8 cellular contexts compared by ENCODE assay signal in the genomic region with DNA sequence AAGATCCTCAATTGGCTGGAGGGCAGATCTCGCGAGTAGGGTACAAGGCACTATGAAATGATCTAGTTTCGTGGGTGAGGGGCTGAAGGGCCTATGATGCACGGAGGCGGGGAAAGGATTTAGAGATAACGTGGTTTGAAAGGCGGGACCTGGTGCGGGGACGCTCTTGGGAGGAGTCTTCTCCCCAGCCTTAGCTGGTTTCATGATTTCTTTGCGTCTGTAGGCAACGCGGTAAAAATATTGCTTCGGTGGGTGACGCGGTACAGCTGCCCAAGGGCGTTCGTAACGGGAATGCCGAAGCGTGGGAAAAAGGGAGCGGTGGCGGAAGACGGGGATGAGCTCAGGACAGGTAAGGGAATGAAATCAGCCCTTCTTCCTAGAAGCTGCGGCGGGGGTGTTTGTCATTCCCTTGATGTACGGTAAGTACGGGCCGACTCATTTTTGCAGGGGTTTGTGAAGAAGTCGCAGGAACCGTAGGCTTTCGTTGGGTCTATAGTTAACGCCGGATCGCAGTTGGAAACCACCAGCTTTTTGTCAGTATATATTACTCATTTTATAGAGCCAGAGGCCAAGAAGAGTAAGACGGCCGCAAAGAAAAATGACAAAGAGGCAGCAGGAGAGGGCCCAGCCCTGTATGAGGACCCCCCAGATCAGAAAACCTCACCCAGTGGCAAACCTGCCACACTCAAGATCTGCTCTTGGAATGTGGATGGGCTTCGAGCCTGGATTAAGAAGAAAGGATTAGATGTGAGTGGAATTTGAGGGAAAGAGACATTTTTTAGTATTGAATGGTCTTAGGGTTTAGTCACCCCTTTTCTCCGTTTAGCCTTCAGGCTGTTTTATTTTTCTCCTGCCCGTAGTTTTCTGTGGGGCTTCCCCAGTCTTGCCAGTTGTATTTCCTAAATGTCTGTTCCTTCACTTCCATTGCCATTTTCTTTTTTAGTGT. TPM values are rescaled to one million over a fixed set of nuclear protein-coding genes. Genes with fewer than 3 reads are reported as not detected.
DNase-seq lines count a peak whose midpoint lies in the region; ATAC-seq, FAIRE-seq and TF ChIP-seq lines count a peak whose summit lies in the region.

No MANE protein-coding gene starts in this region.

- H3K9ac ChIP-seq in keratinocyte (ENCODE audit: control insufficient read depth, extremely low read depth, insufficient read depth, low read length), result peak overlapping the region; percentile 100

- dilution Hi-C loops in keratinocyte (cut with MboI; ENCODE audit: extremely low pct_ligation_motif_present, low sequenced_read_pairs), result no loop called here

- peaks cover 18% of the 10 kb centered on the region for H3K4me1 ChIP-seq in keratinocyte (ENCODE audit: control insufficient read depth, extremely low read depth, insufficient read depth, low read length)

- H3K9me1 ChIP-seq in keratinocyte (ENCODE audit: control insufficient read depth, extremely low read depth, insufficient read depth, low read length), result no peaks in the 10 kb centered on the region

- no peak for TF ChIP-seq CTCF in AG09319 (IDR thresholded peaks at IDR 0.05; ENCODE audit: low read depth, low read length)
- TF ChIP-seq CTCF in GM12875 (IDR thresholded peaks at IDR 0.05; ENCODE audit: borderline replicate concordance, insufficient read depth, low read depth, low read length), result no peak
- TF ChIP-seq CTCF in astrocyte of the cerebellum (IDR thresholded peaks at IDR 0.05; ENCODE audit: low read depth, low read length, missing control alignments), result no peak
- TF ChIP-seq CTCF in keratinocyte (optimal IDR thresholded peaks at IDR 0.05 in 1 of 3, IDR thresholded peaks at IDR 0.05 in 1 of 3, conservative IDR thresholded peaks at IDR 0.05 in 1 of 3; ENCODE audit: extremely low read depth in 1 of 3, insufficient read depth in 2 of 3, low read length in 3 of 3), result no peak

- ATAC-seq in HG02798 (IDR thresholded peaks at IDR 0.05; ENCODE audit: poor library complexity, unreplicated experiment), result peak; percentile 46

- no peaks in the 10 kb centered on the region for H3K9me3 ChIP-seq in keratinocyte (ENCODE audit: control insufficient read depth, low read depth, low read length)

- H3K4me2 ChIP-seq in keratinocyte (ENCODE audit: control insufficient read depth, extremely low read depth, insufficient read depth, low read depth, low read length), result peak overlapping the region; percentile 75

- H4K20me1 ChIP-seq in keratinocyte (ENCODE audit: control insufficient read depth, extremely low read depth, insufficient read depth, low read length), result peaks cover 3% of the 10 kb centered on the region

- H3K79me2 ChIP-seq in keratinocyte (ENCODE audit: control insufficient read depth, insufficient read depth, low read length), result peaks cover 53% of the 10 kb centered on the region

- H3K36me3 ChIP-seq in keratinocyte (ENCODE audit: control insufficient read depth in 2 of 2, extremely low read depth in 1 of 2, insufficient read depth in 2 of 2, low read length in 2 of 2), result peaks cover 23 to 25% of the 10 kb centered on the region in 2 experiments

- in situ Hi-C loops in astrocyte of the cerebellum (cut with HindIII; ENCODE audit: low sequenced_read_pairs), result no loop called here

- H2AFZ ChIP-seq in keratinocyte (ENCODE audit: control insufficient read depth, low read length), result peak overlapping the region; percentile 98

- DNase-seq in AG09319 (ENCODE audit: extremely low read depth, low read depth), result peak; percentile 61
- peak; percentile 88 for DNase-seq in NCI-H2196 treated with DMSO at 0.1 percent for 48 hours (lab: John Stamatoyannopoulos, UW; ENCODE audit: unreplicated experiment)
- peak; percentile 68 for DNase-seq in astrocyte of the cerebellum (ENCODE audit: low read depth)
- DNase-seq in keratinocyte (ENCODE audit: low read depth, low spot score), result no peak
- DNase-seq in substantia nigra (lab: John Stamatoyannopoulos, UW), result peak in 5 of 49 donors; percentile 34 to 63 (median 53)
- DNase-seq in DMS79 treated with DMSO at 0.1 percent for 48 hours (lab: John Stamatoyannopoulos, UW), result no peak

- no peaks in the 10 kb centered on the region for H3K27me3 ChIP-seq in keratinocyte (ENCODE audit: control insufficient read depth, extremely low read depth, insufficient read depth, low read length)

- H3K27ac ChIP-seq in keratinocyte (ENCODE audit: control insufficient read depth, insufficient read depth, low read length) (peak overlapping the region; percentile 100), substantia nigra (ENCODE audit: low read depth, low read length, poor library complexity, severe bottlenecking) (peak overlapping the region; percentile 94)

- FAIRE-seq in keratinocyte (lab: Jason Lieb, UNC), result peak; percentile 43

- H3K4me3 ChIP-seq in GM12875 (ENCODE audit: low read depth, low read length), result peak overlapping the region; percentile 74
- H3K4me3 ChIP-seq in astrocyte of the cerebellum (ENCODE audit: low read depth, low read length), result peak overlapping the region; percentile 75
- peak overlapping the region; percentile 76 to 92 (median 77) for H3K4me3 ChIP-seq in keratinocyte (ENCODE audit: control insufficient read depth in 2 of 3, extremely low read depth in 1 of 3, insufficient read depth in 2 of 3, low read depth in 1 of 3, low read length in 3 of 3)

RNA-seq across cellular contexts. Expression of gene APEX1, which starts 0.6 kb away (rescaled TPM):
- polyA plus RNA-seq in keratinocyte, result 211 to 234 TPM (median 212 TPM) in 3 replicates
- polyA plus RNA-seq in keratinocyte (2011; ENCODE audit: low read depth), result 88.5 TPM
- 197 and 230 TPM in 2 replicates for polyA plus RNA-seq in keratinocyte (2011; cell fraction: cytosol; rRNA removed)
- polyA plus RNA-seq in keratinocyte (2011; cell fraction: nucleus; rRNA removed), result 218 and 243 TPM in 2 replicates
- 92.5 and 147 TPM in 2 replicates for polyA plus RNA-seq in keratinocyte (2012; ENCODE audit: low replicate concordance)
- 160 to 254 TPM (median 181 TPM) in 3 replicates for polyA minus RNA-seq in keratinocyte
- polyA minus RNA-seq in keratinocyte (2011; cell fraction: cytosol; rRNA and poly(A)+ RNA removed), result 72.9 TPM
- 27.0 and 46.1 TPM in 2 replicates for polyA minus RNA-seq in keratinocyte (2011; cell fraction: nucleus; rRNA and poly(A)+ RNA removed)

RNA-seq across cellular contexts. Expression of gene OSGEP, which starts 1.0 kb away (rescaled TPM):
- polyA plus RNA-seq in keratinocyte, result 28.8 to 36.6 TPM (median 34.5 TPM) in 3 replicates
- 16.4 TPM for polyA plus RNA-seq in keratinocyte (2011; ENCODE audit: low read depth)
- polyA plus RNA-seq in keratinocyte (2011; cell fraction: cytosol; rRNA removed), result 12.6 and 16.2 TPM in 2 replicates
- polyA plus RNA-seq in keratinocyte (2011; cell fraction: nucleus; rRNA removed), result 88.7 and 89.7 TPM in 2 replicates
- 12.0 and 22.3 TPM in 2 replicates for polyA plus RNA-seq in keratinocyte (2012; ENCODE audit: low replicate concordance)
- polyA minus RNA-seq in keratinocyte, result 23.5 to 35.4 TPM (median 27.6 TPM) in 3 replicates
- polyA minus RNA-seq in keratinocyte (2011; cell fraction: cytosol; rRNA and poly(A)+ RNA removed), result 21.3 TPM
- polyA minus RNA-seq in keratinocyte (2011; cell fraction: nucleus; rRNA and poly(A)+ RNA removed), result 23.6 and 26.4 TPM in 2 replicates

RNA-seq across cellular contexts. Expression of gene PIP4P1, which starts 5.6 kb away (rescaled TPM):
- polyA plus RNA-seq in keratinocyte, result 34.4 to 37.5 TPM (median 35.6 TPM) in 3 replicates
- polyA plus RNA-seq in keratinocyte (2011; ENCODE audit: low read depth), result 6.4 TPM
- polyA plus RNA-seq in keratinocyte (2011; cell fraction: cytosol; rRNA removed), result 20.7 and 21.3 TPM in 2 replicates
- polyA plus RNA-seq in keratinocyte (2011; cell fraction: nucleus; rRNA removed), result 54.0 and 78.6 TPM in 2 replicates
- polyA plus RNA-seq in keratinocyte (2012; ENCODE audit: low replicate concordance), result 20.7 and 53.9 TPM in 2 replicates
- 21.7 to 49.1 TPM (median 24.5 TPM) in 3 replicates for polyA minus RNA-seq in keratinocyte
- 13.2 TPM for polyA minus RNA-seq in keratinocyte (2011; cell fraction: cytosol; rRNA and poly(A)+ RNA removed)
- polyA minus RNA-seq in keratinocyte (2011; cell fraction: nucleus; rRNA and poly(A)+ RNA removed), result 8.8 and 17.1 TPM in 2 replicates

RNA-seq across cellular contexts. Expression of gene PNP, which starts 13.6 kb away (rescaled TPM):
- polyA plus RNA-seq in keratinocyte, result 227 to 325 TPM (median 243 TPM) in 3 replicates
- 141 TPM for polyA plus RNA-seq in keratinocyte (2011; ENCODE audit: low read depth)
- polyA plus RNA-seq in keratinocyte (2011; cell fraction: cytosol; rRNA removed), result 155 and 222 TPM in 2 replicates
- polyA plus RNA-seq in keratinocyte (2011; cell fraction: nucleus; rRNA removed), result 235 and 335 TPM in 2 replicates
- polyA plus RNA-seq in keratinocyte (2012; ENCODE audit: low replicate concordance), result 131 and 182 TPM in 2 replicates
- polyA minus RNA-seq in keratinocyte, result 94.9 to 155 TPM (median 144 TPM) in 3 replicates
- 130 TPM for polyA minus RNA-seq in keratinocyte (2011; cell fraction: cytosol; rRNA and poly(A)+ RNA removed)
- 82.4 and 109 TPM in 2 replicates for polyA minus RNA-seq in keratinocyte (2011; cell fraction: nucleus; rRNA and poly(A)+ RNA removed)

RNA-seq across cellular contexts. Expression of gene KLHL33, which starts 19.7 kb away (rescaled TPM):
- polyA plus RNA-seq in keratinocyte, result not detected in 3 replicates
- not detected for polyA plus RNA-seq in keratinocyte (2011; ENCODE audit: low read depth)
- polyA plus RNA-seq in keratinocyte (2011; cell fraction: cytosol; rRNA removed), result not detected in 2 replicates
- polyA plus RNA-seq in keratinocyte (2011; cell fraction: nucleus; rRNA removed), result not detected in 2 replicates
- not detected in 2 replicates for polyA plus RNA-seq in keratinocyte (2012; ENCODE audit: low replicate concordance)
- polyA minus RNA-seq in keratinocyte, result not detected in 3 replicates
- not detected for polyA minus RNA-seq in keratinocyte (2011; cell fraction: cytosol; rRNA and poly(A)+ RNA removed)
- not detected in 2 replicates for polyA minus RNA-seq in keratinocyte (2011; cell fraction: nucleus; rRNA and poly(A)+ RNA removed)

Comparison
In these comparisons a context has a peak if more than half of its experiments do, and no peak if none do; other contexts are left out.
1. DNase-seq: peak in AG09319 (single experiment), NCI-H2196 treated with DMSO at 0.1 percent for 48 hours (single experiment) and astrocyte of the cerebellum (single experiment); none in keratinocyte (single experiment) and DMS79 treated with DMSO at 0.1 percent for 48 hours (single experiment).
2. Peak in every context shown above with its lines, with median percentiles within 50 percentile points of each other: H3K4me3 ChIP-seq.